Comparison of ENCODE assay signal across 24 cellular contexts in the genomic region with DNA sequence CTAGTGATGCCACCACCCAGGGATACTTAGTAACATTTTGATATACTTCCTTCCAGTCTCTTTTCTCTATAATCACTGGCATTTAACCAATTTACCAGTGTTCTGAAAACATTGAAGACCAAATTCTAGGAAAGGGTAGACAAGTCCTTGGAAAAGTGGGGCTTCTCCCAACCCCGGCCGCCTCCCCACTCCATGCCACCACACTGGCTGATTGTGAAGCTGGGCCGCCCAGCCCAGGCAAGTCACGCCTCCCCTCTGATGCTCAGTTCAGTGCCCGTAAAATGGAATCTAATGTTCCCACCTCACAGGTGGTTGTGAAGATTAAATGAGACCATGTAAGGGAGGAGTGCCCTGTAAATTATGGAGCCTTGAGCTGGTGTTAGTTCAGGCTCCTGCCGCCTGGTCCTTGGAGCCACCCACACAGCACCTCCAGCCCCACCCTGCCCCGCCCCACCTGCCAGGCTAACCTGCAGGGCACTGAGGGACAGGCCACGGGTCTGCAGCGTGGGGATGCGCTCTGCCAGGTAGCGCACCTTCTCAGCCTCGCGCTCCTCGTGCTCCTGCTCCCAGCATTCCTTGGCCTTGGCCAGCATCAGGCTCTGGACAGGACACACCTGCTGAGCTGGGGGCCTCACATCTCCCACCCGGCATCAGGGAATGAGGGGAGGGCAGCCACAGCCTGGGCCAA. TPM values are rescaled to one million over a fixed set of nuclear protein-coding genes. Genes with fewer than 3 reads are reported as not detected.
DNase-seq lines count a peak whose midpoint lies in the region; ATAC-seq and FAIRE-seq lines count a peak whose summit lies in the region.
"Had no signal": no experiment of that assay in that cellular context is flagged by ENCODE, and none has a peak within 500 bp of the region (broad histone marks: within the 10 kb centered on the region; RNA-seq: fewer than 3 reads in every experiment).

No MANE protein-coding gene starts in this region.

- DNase-seq in HTR-8/SVneo (ENCODE audit: insufficient read length, low spot score) (no peak), NCI-H69 (lab: John Stamatoyannopoulos, UW) (peak; percentile 19), myocyte (ENCODE audit: low read depth) (peak; percentile 7), SIG-M5 treated with dmso at 0.1 percent for 504 hours (lab: John Stamatoyannopoulos, UW; ENCODE audit: unreplicated experiment) (no peak), glomerular visceral epithelial cell (ENCODE audit: extremely low spot score) (no peak)
- DNase-seq: ACHN; BE2C; C1 segment of cervical spinal cord; CD4-positive, CD25-positive, alpha-beta regulatory T cell; CD8-positive, alpha-beta memory T cell; COR-L47; DMS 273 treated with DMSO at 0.1 percent for 48 hours; DMS53; DND-41; EL; HCEC 1CT; HFFc6; IMR-90 had no signal

- peaks cover 12% of the 10 kb centered on the region for H3K27me3 Mint-ChIP-seq in activated T-helper 17 cell treated with anti-CD3 and anti-CD28 coated beads, Interleukin-2, amount 50 U/mL, for 72 hours
- H3K27me3 Mint-ChIP-seq: CD4-positive, CD25-positive, alpha-beta regulatory T cell had no signal

- H3K27ac Mint-ChIP-seq in activated T-helper 17 cell treated with anti-CD3 and anti-CD28 coated beads, Interleukin-2, amount 50 U/mL, for 72 hours = no peak overlapping the region
- H3K27ac Mint-ChIP-seq: CD4-positive, CD25-positive, alpha-beta regulatory T cell; CD8-positive, alpha-beta memory T cell; GM23338; HFFc6 had no signal

- no peaks in the 10 kb centered on the region for H3K4me1 Mint-ChIP-seq in activated T-helper 17 cell treated with anti-CD3 and anti-CD28 coated beads, Interleukin-2, amount 50 U/mL, for 72 hours
- H3K4me1 Mint-ChIP-seq: CD8-positive, alpha-beta memory T cell; GM23338 had no signal

- peak; percentile 4 for FAIRE-seq in HTR-8/SVneo (lab: Jason Lieb, UNC)
- FAIRE-seq: A204.1, GM12878, H54 had no signal

- H3K36me3 Mint-ChIP-seq in activated T-helper 17 cell treated with anti-CD3 and anti-CD28 coated beads, Interleukin-2, amount 50 U/mL, for 72 hours (ENCODE audit: low read depth) = no peaks in the 10 kb centered on the region
- H3K36me3 Mint-ChIP-seq: CD4-positive, CD25-positive, alpha-beta regulatory T cell; CD8-positive, alpha-beta memory T cell had no signal

- H3K4me3 Mint-ChIP-seq in activated T-helper 17 cell treated with anti-CD3 and anti-CD28 coated beads, Interleukin-2, amount 50 U/mL, for 72 hours = no peak overlapping the region
- H3K4me3 Mint-ChIP-seq: CD4-positive, CD25-positive, alpha-beta regulatory T cell; CD8-positive, alpha-beta memory T cell; GM23338; HFFc6 had no signal

- ATAC-seq in activated T-helper 17 cell treated with anti-CD3 and anti-CD28 coated beads, Interleukin-2, amount 50 U/mL, for 72 hours (replicated peaks) = no peak
- ATAC-seq: GM12878, GM23338 had no signal

- no peaks in the 10 kb centered on the region for H3K9me3 Mint-ChIP-seq in activated T-helper 17 cell treated with anti-CD3 and anti-CD28 coated beads, Interleukin-2, amount 50 U/mL, for 72 hours

RNA-seq across cellular contexts. Expression of gene TNNI1, which starts 7.3 kb away (rescaled TPM):
- 9,118 and 11,163 TPM in 2 replicates for total RNA-seq in myocyte
- 4,992 TPM for polyA plus RNA-seq in myocyte (2012)
- total RNA-seq in activated T-helper 17 cell treated with anti-CD3 and anti-CD28 coated beads, Interleukin-2, amount 50 U/mL, for 72 hours = not detected
- total RNA-seq: CD4-positive, CD25-positive, alpha-beta regulatory T cell; CD8-positive, alpha-beta memory T cell; GM12878; GM23338; HFFc6; HT1080; IMR-90 had no signal
- polyA plus RNA-seq: CD4-positive, CD25-positive, alpha-beta regulatory T cell; CD8-positive, alpha-beta memory T cell; IMR-90 had no signal

RNA-seq across cellular contexts. Expression of gene LAD1, which starts 15.1 kb away (rescaled TPM):
- total RNA-seq in myocyte = 22.3 and 27.0 TPM in 2 replicates
- 6.8 TPM for polyA plus RNA-seq in myocyte (2012)
- not detected for total RNA-seq in activated T-helper 17 cell treated with anti-CD3 and anti-CD28 coated beads, Interleukin-2, amount 50 U/mL, for 72 hours
- total RNA-seq: CD4-positive, CD25-positive, alpha-beta regulatory T cell; CD8-positive, alpha-beta memory T cell; HFFc6; HT1080 had no signal
- polyA plus RNA-seq: CD4-positive, CD25-positive, alpha-beta regulatory T cell; CD8-positive, alpha-beta memory T cell had no signal

RNA-seq across cellular contexts. Expression of gene TNNT2, which starts 36.7 kb away (rescaled TPM):
- 3,022 and 4,635 TPM in 2 replicates for total RNA-seq in myocyte
- 2,977 TPM for polyA plus RNA-seq in myocyte (2012)
- total RNA-seq in activated T-helper 17 cell treated with anti-CD3 and anti-CD28 coated beads, Interleukin-2, amount 50 U/mL, for 72 hours = not detected
- total RNA-seq: CD4-positive, CD25-positive, alpha-beta regulatory T cell; CD8-positive, alpha-beta memory T cell; GM12878; HFFc6; HT1080 had no signal
- polyA plus RNA-seq: CD4-positive, CD25-positive, alpha-beta regulatory T cell; CD8-positive, alpha-beta memory T cell had no signal

RNA-seq across cellular contexts. Expression of gene PHLDA3, which starts 54.8 kb away (rescaled TPM):
- total RNA-seq in myocyte = 267 and 319 TPM in 2 replicates
- polyA plus RNA-seq in myocyte (2012) = 271 TPM
- total RNA-seq in activated T-helper 17 cell treated with anti-CD3 and anti-CD28 coated beads, Interleukin-2, amount 50 U/mL, for 72 hours = 10 to 100 TPM in 1 of 2 donors, 1 to 10 TPM in 1; 9.4 to 21.0 TPM

Comparison
In these comparisons a context has a peak if more than half of its experiments do, and no peak if none do; other contexts are left out.
1. DNase-seq: peak in NCI-H69 (single experiment) and myocyte (single experiment); none in HTR-8/SVneo (single experiment), SIG-M5 treated with dmso at 0.1 percent for 504 hours (single experiment) and glomerular visceral epithelial cell (single experiment).
2. RNA of gene TNNI1, which starts 7.3 kb away (total RNA-seq): 9,118 to 11,163 TPM in myocyte; not detected in activated T-helper 17 cell treated with anti-CD3 and anti-CD28 coated beads, Interleukin-2, amount 50 U/mL, for 72 hours; every median in the first group is over 1,000 times any median in the second.
3. RNA of gene LAD1, which starts 15.1 kb away (total RNA-seq): 22.3 to 27.0 TPM in myocyte; not detected in activated T-helper 17 cell treated with anti-CD3 and anti-CD28 coated beads, Interleukin-2, amount 50 U/mL, for 72 hours; every median in the first group is over 10 times any median in the second.
4. RNA of gene TNNT2, which starts 36.7 kb away (total RNA-seq): 3,022 to 4,635 TPM in myocyte; not detected in activated T-helper 17 cell treated with anti-CD3 and anti-CD28 coated beads, Interleukin-2, amount 50 U/mL, for 72 hours; every median in the first group is over 1,000 times any median in the second.